Comparison of ENCODE assay signal across 8 cellular contexts in the genomic region with DNA sequence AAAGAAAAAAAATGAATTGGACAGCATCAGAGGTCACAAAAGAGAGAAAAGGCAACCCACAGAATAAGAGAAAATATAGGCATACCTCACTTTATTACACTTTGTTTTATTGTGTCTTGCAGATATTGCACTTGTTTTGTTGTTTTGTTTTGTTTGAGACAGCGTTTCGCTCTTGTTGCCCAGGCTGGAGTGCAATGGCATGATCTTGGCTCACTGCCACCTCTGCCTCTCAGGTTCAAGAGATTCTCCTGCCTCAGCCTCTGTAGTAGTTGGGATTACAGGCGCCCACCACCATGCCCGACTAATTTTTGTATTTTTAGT. TPM values are rescaled to one million over a fixed set of nuclear protein-coding genes. Genes with fewer than 3 reads are reported as not detected.
DNase-seq lines count a peak whose midpoint lies in the region; ATAC-seq, FAIRE-seq and TF ChIP-seq lines count a peak whose summit lies in the region.
"Not testable (repeated sequence)": the region's sequence is repeated elsewhere in the genome, so short reads cannot be mapped to it uniquely, and the experiment has no call there.

No MANE protein-coding gene starts in this region.

- BruUV-seq in K562 (replicated peaks; lab: Mats Ljungman, UMichigan), result not testable (repeated sequence)

- H3K36me3 Mint-ChIP-seq in T-helper 17 cell (ENCODE audit: low read depth); activated CD8-positive, alpha-beta T cell treated with anti-CD3 and anti-CD28 coated beads, Interleukin-2, amount 10 ng/mL, durations not matched to agents 7 days and 5 days (ENCODE audit: low read depth): not testable (repeated sequence)

- not testable (repeated sequence) for H3K27ac ChIP-seq in BLaER1; K562 (ENCODE audit: extremely low read depth, low read depth, low read length)
- H3K27ac ChIP-seq in DND-41 (ENCODE audit: low read length) (peak overlapping the region; percentile 75), esophagus muscularis mucosa (replicated peaks in 1 of 4) (peak overlapping the region in 1 of 4 donors; percentile 50), neutrophil (peak overlapping the region; percentile 72), spleen (peak overlapping the region in 6 of 8 donors; percentile 60 to 82 (median 74))

- WGBS in K562 (ENCODE audit: insufficient coverage, low coverage, missing lambda C conversion rate), result 50% methylated on average over 4 of the region's 4 CpGs
- 97% methylated on average over 4 of the region's 4 CpGs for WGBS in esophagus muscularis mucosa
- 96 to 98% (median 97%) methylated on average over 4 of the region's 4 CpGs for WGBS in spleen, 5 donors

- not testable (repeated sequence) for DNase-seq in DND-41; T-helper 17 cell; activated CD8-positive, alpha-beta T cell treated with anti-CD3 and anti-CD28 coated beads, Interleukin-2, amount 10 ng/mL, durations not matched to agents 7 days and 5 days; K562 (ENCODE audit: extremely low read depth in 1 of 4, low spot score in 3 of 4); spleen
- peak; percentile 2 for DNase-seq in esophagus muscularis mucosa (ENCODE audit: extremely low spot score)

- TF ChIP-seq POLR2A in K562 (conservative IDR thresholded peaks at IDR 0.05); esophagus muscularis mucosa (IDR thresholded peaks at IDR 0.05; ENCODE audit: low read depth); spleen (IDR thresholded peaks at IDR 0.05): not testable (repeated sequence)

- TF ChIP-seq RAD21 in K562 (CRISPR knock-in tag; conservative IDR thresholded peaks at IDR 0.05 in 1 of 2, IDR thresholded peaks at IDR 0.05 in 1 of 2), result not testable (repeated sequence)

- in situ Hi-C loops in K562 (cut with MboI), result not testable (repeated sequence)

- ATAC-seq in DND-41 (ENCODE audit: insufficient read depth, low read depth); T-helper 17 cell; activated CD8-positive, alpha-beta T cell treated with anti-CD3 and anti-CD28 coated beads, Interleukin-2, amount 10 ng/mL, durations not matched to agents 7 days and 5 days; K562: not testable (repeated sequence)

- H3K9me1 ChIP-seq in K562 (ENCODE audit: control insufficient read depth, insufficient read depth, low read length), result not testable (repeated sequence)

- H3K4me3 ChIP-seq in BLaER1; K562; esophagus muscularis mucosa; neutrophil (ENCODE audit: low read depth in 1 of 2, low read length in 1 of 2); spleen: not testable (repeated sequence)
- 0 out of 4 replicates have a peak overlapping the region, but pooled peaks of 1 of the 2 experiments have one; percentile 43 for H3K4me3 ChIP-seq in DND-41 (ENCODE audit: low read depth in 1 of 2, low read length in 2 of 2)

- POLR2A ChIA-PET in activated CD8-positive, alpha-beta T cell treated with anti-CD3 and anti-CD28 coated beads, Interleukin-2, amount 10 ng/mL, durations not matched to agents 7 days and 5 days (lab: Charles Lee), result not testable (repeated sequence)
- POLR2A ChIA-PET in K562 (lab: Yijun Ruan, JAX), result interaction anchor here (0.9 to 1.1 kb wide), 2 partner anchors 25 to 41 kb away, joined by 3 to 4 read pairs; no protein-coding TSS in a partner anchor

- not testable (repeated sequence) for FAIRE-seq in K562 (lab: Jason Lieb, UNC)

- H3K4me1 ChIP-seq in BLaER1 (peaks cover 13% of the 10 kb centered on the region), DND-41 (ENCODE audit: insufficient read depth, low read length) (peaks cover 22% of the 10 kb centered on the region), esophagus muscularis mucosa (peaks cover 0 to 12% (median 7%) of the 10 kb centered on the region in 4 donors), neutrophil (ENCODE audit: control insufficient read depth in 1 of 2, insufficient read depth in 1 of 2, low read depth in 1 of 2, low read length in 1 of 2) (peaks cover 0 to 11% of the 10 kb centered on the region in 2 experiments), spleen (peaks cover 0 to 14% (median 7%) of the 10 kb centered on the region in 6 donors)
- H3K4me1 ChIP-seq in K562 (replicated peaks in 1 of 2; ENCODE audit: control insufficient read depth in 2 of 2, insufficient read depth in 2 of 2, low read length in 2 of 2), result not testable (repeated sequence)

- not testable (repeated sequence) for H3K9me3 Mint-ChIP-seq in activated CD8-positive, alpha-beta T cell treated with anti-CD3 and anti-CD28 coated beads, Interleukin-2, amount 10 ng/mL, durations not matched to agents 7 days and 5 days (ENCODE audit: insufficient read depth)

- not testable (repeated sequence) for TF ChIP-seq CTCF in DND-41 (IDR thresholded peaks at IDR 0.05; ENCODE audit: borderline replicate concordance, extremely low read depth, low read length, poor library complexity, severe bottlenecking); K562 (IDR thresholded peaks at IDR 0.05 in 2 of 3, conservative IDR thresholded peaks at IDR 0.05 in 1 of 3; ENCODE audit: insufficient read depth in 2 of 3, low read depth in 1 of 3, low read length in 3 of 3); esophagus muscularis mucosa (IDR thresholded peaks at IDR 0.05); neutrophil (IDR thresholded peaks at IDR 0.05); spleen (IDR thresholded peaks at IDR 0.05 in 8 of 11, conservative IDR thresholded peaks at IDR 0.05 in 3 of 11)

- H3K27me3 Mint-ChIP-seq in T-helper 17 cell; activated CD8-positive, alpha-beta T cell treated with anti-CD3 and anti-CD28 coated beads, Interleukin-2, amount 10 ng/mL, durations not matched to agents 7 days and 5 days (ENCODE audit: low read depth): not testable (repeated sequence)

- TF ChIP-seq EP300 in K562 (IDR thresholded peaks at IDR 0.05; ENCODE audit: low read length); esophagus muscularis mucosa (IDR thresholded peaks at IDR 0.05): not testable (repeated sequence)

- intact Hi-C loops in K562 (cut with micrococcal nuclease); esophagus muscularis mucosa (cut with DNase I); spleen (cut with DNase I; ENCODE audit: low total_unique reads): not testable (repeated sequence)

- H3K4me2 ChIP-seq in BLaER1 (peak overlapping the region; percentile 68; the same call in 1 of the 2 replicates), DND-41 (ENCODE audit: insufficient read depth, low read length) (peak overlapping the region; percentile 59; the same call in 1 of the 2 replicates)
- not testable (repeated sequence) for H3K4me2 ChIP-seq in K562 (ENCODE audit: insufficient read depth, low read length)

- peak overlapping the region; percentile 84 for H3K27ac Mint-ChIP-seq in T-helper 17 cell
- H3K27ac Mint-ChIP-seq in activated CD8-positive, alpha-beta T cell treated with anti-CD3 and anti-CD28 coated beads, Interleukin-2, amount 10 ng/mL, durations not matched to agents 7 days and 5 days, result peak overlapping the region; percentile 46

- peaks cover 40% of the 10 kb centered on the region for H3K9me3 ChIP-seq in BLaER1
- H3K9me3 ChIP-seq in DND-41 (ENCODE audit: insufficient read depth, low read length, severe bottlenecking); T-helper 17 cell (ENCODE audit: control insufficient read depth, low read length, poor library complexity, severe bottlenecking); K562 (replicated peaks; ENCODE audit: control insufficient read depth, insufficient read depth, low read depth, low read length); esophagus muscularis mucosa; neutrophil: not testable (repeated sequence)
- peaks cover 0 to 14% (median 9%) of the 10 kb centered on the region in 8 donors for H3K9me3 ChIP-seq in spleen

- H3K36me3 ChIP-seq in BLaER1 (peaks cover 46% of the 10 kb centered on the region), neutrophil (peaks cover 19% of the 10 kb centered on the region), spleen (peaks cover 0 to 18% (median 0%) of the 10 kb centered on the region in 6 donors)
- not testable (repeated sequence) for H3K36me3 ChIP-seq in DND-41 (ENCODE audit: insufficient read depth, low read length); K562 (ENCODE audit: control insufficient read depth, insufficient read depth, low read length); esophagus muscularis mucosa

- H3K79me2 ChIP-seq in DND-41 (ENCODE audit: insufficient read depth, low read length); K562 (ENCODE audit: control insufficient read depth, insufficient read depth, low read length): not testable (repeated sequence)

- not testable (repeated sequence) for H3K4me1 Mint-ChIP-seq in T-helper 17 cell; activated CD8-positive, alpha-beta T cell treated with anti-CD3 and anti-CD28 coated beads, Interleukin-2, amount 10 ng/mL, durations not matched to agents 7 days and 5 days (ENCODE audit: low read depth)

- H4K20me1 ChIP-seq in BLaER1; DND-41 (ENCODE audit: insufficient read depth, low read length); K562 (replicated peaks; ENCODE audit: control insufficient read depth, insufficient read depth, low read length): not testable (repeated sequence)

- H2AFZ ChIP-seq in DND-41 (ENCODE audit: low read depth, low read length); K562 (ENCODE audit: low read depth, low read length): not testable (repeated sequence)

- CTCF ChIA-PET in activated CD8-positive, alpha-beta T cell treated with anti-CD3 and anti-CD28 coated beads, Interleukin-2, amount 10 ng/mL, durations not matched to agents 7 days and 5 days (lab: Charles Lee); K562 (lab: Yijun Ruan, JAX; ENCODE audit: low intra/inter-chr PET ratio): not testable (repeated sequence)

- not testable (repeated sequence) for H3K4me3 Mint-ChIP-seq in T-helper 17 cell; activated CD8-positive, alpha-beta T cell treated with anti-CD3 and anti-CD28 coated beads, Interleukin-2, amount 10 ng/mL, durations not matched to agents 7 days and 5 days

- not testable (repeated sequence) for H3K9ac ChIP-seq in BLaER1; K562 (ENCODE audit: insufficient read depth in 1 of 2, low read depth in 2 of 2, low read length in 2 of 2)
- H3K9ac ChIP-seq in DND-41 (ENCODE audit: low read depth, low read length), result peak overlapping the region; percentile 46; the same call in 1 of the 2 replicates

- H3K27me3 ChIP-seq in BLaER1; DND-41 (ENCODE audit: insufficient read depth, low read length, poor library complexity); K562 (ENCODE audit: control insufficient read depth in 2 of 2, insufficient read depth in 2 of 2, low read length in 2 of 2); esophagus muscularis mucosa; neutrophil; spleen (replicated peaks in 1 of 7): not testable (repeated sequence)

RNA-seq across cellular contexts. Expression of gene CLTCL1, which starts 32.6 kb away (rescaled TPM):
- total RNA-seq in T-helper 17 cell, result 1 to 10 TPM in 1 of 2 donors, under 1 TPM in 1; 0.16 to 1.0 TPM
- under 1 TPM; 0.44 to 0.58 TPM for total RNA-seq in activated CD8-positive, alpha-beta T cell treated with anti-CD3 and anti-CD28 coated beads, Interleukin-2, amount 10 ng/mL, durations not matched to agents 7 days and 5 days
- 78.7 and 79.9 TPM in 2 replicates for total RNA-seq in K562 (2011; cell fraction: chromatin; rRNA removed; ENCODE audit: low replicate concordance)
- total RNA-seq in K562 (2011; cell fraction: nucleolus; rRNA removed), result 32.0 and 34.7 TPM in 2 replicates
- total RNA-seq in K562 (2011; cell fraction: nucleoplasm; rRNA removed), result 23.7 and 38.1 TPM in 2 replicates
- total RNA-seq in K562 (2014; rRNA removed), result 4.3 and 5.4 TPM in 2 replicates
- total RNA-seq in K562 (2014; rRNA removed; fragmentation: Illumina TruSeq; extraction: Trizol), result 4.2 and 4.6 TPM in 2 replicates
- total RNA-seq in K562 (2015; rRNA removed; fragmentation: Illumina TruSeq; extraction: Trizol), result 3.6 and 4.5 TPM in 2 replicates
- 8.5 and 8.8 TPM in 2 replicates for total RNA-seq in K562 (2021)
- 11.7 and 17.0 TPM in 2 replicates for polyA plus RNA-seq in K562 (2011; rRNA removed)
- 10.3 and 14.5 TPM in 2 replicates for polyA plus RNA-seq in K562 (2011; cell fraction: cytosol; rRNA removed)
- polyA plus RNA-seq in K562 (2011; cell fraction: nucleus; rRNA removed), result 41.1 and 49.0 TPM in 2 replicates
- polyA plus RNA-seq in K562 (2012), result 5.7 and 18.7 TPM in 2 replicates
- polyA plus RNA-seq in K562 (2014; fragmentation: Illumina TruSeq; extraction: Trizol), result 4.3 and 5.0 TPM in 2 replicates
- 1 to 10 TPM; 1.1 to 2.1 TPM for polyA plus RNA-seq in K562 (2014; fragmentation: Nextera tagmentation; extraction: Ambion mirVana)
- polyA plus RNA-seq in K562 (2014; rRNA removed), result 5.8 and 8.8 TPM in 2 replicates
- polyA minus RNA-seq in K562 (2011; rRNA and poly(A)+ RNA removed), result 25.0 and 27.6 TPM in 2 replicates
- 12.9 and 15.0 TPM in 2 replicates for polyA minus RNA-seq in K562 (2011; cell fraction: cytosol; rRNA and poly(A)+ RNA removed)
- 18.0 and 35.4 TPM in 2 replicates for polyA minus RNA-seq in K562 (2011; cell fraction: nucleus; rRNA and poly(A)+ RNA removed)
- total RNA-seq in esophagus muscularis mucosa, result 1 to 10 TPM; 4.8 to 8.9 (median 6.0) TPM
- total RNA-seq in spleen, result 10 to 100 TPM in 1 of 7 donors, 1 to 10 TPM in 6; 4.4 to 12.4 (median 6.4) TPM
- 1 to 10 TPM; 1.0 to 3.5 (median 2.0) TPM for polyA plus RNA-seq in spleen
